In the genomic region with DNA sequence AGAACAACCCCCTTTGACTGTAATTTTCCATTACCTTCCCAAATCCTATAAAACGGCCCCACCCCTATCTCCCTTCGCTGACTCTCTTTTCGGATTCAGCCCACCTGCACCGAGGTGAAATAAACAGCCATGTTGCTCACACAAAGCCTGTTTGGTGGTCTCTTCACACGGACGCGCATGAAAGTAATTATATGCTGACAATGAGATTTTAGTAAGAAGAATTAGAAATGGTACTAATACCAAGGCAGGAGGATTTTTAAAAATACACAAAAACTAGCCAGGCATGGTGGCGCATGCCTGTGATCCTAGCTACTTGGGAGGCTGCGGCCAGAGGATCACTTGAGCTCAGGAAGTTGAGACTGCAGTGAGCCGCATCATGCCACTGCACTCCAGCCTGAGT, we compare ENCODE assay signal across 4 cellular contexts.
TF ChIP-seq lines count a peak whose summit lies in the region.

No MANE protein-coding gene starts in this region.

TF ChIP-seq in A549, 52 proteins besides CTCF, POLR2A, EP300 and RAD21:
- peak; percentile 71 for TF ChIP-seq MAFK (IDR thresholded peaks at IDR 0.05; ENCODE audit: partially characterized antibody)

TF ChIP-seq in IMR-90, 13 proteins besides CTCF, POLR2A, EP300 and RAD21:
- peak; percentile 29; the same call in 1 of the 2 replicates for TF ChIP-seq MAFK (IDR thresholded peaks at IDR 0.05; ENCODE audit: low read depth, low read length)
TF ChIP-seq in IMR-90: peak in this region for 1; not testable (repeated sequence) for 12.

TF ChIP-seq in K562, 482 proteins besides CTCF, POLR2A, EP300 and RAD21:
- TF ChIP-seq C11orf30 (IDR thresholded peaks at IDR 0.05; ENCODE audit: low read depth) (peak; percentile 45), MAFG (tag; conservative IDR thresholded peaks at IDR 0.05) (0 out of 2 replicates have a peak, but pooled peaks have one; percentile 30), ZNF316 (IDR thresholded peaks at IDR 0.05) (peak; percentile 63)

TF ChIP-seq in HepG2, 621 proteins besides CTCF, POLR2A, EP300 and RAD21:
- peak; percentile 43; the same call in 1 of the 2 replicates for TF ChIP-seq MAFF (IDR thresholded peaks at IDR 0.05; ENCODE audit: low read depth, low read length)
- peak in 1 of 2 experiments; percentile 53; a peak in 3 of 4 replicates for TF ChIP-seq MAFK (conservative IDR thresholded peaks at IDR 0.05 in 1 of 2, IDR thresholded peaks at IDR 0.05 in 1 of 2; ENCODE audit: low read length in 2 of 2)
